Comparison of ENCODE assay signal across 8 cellular contexts in genomic region chr15:63502843-63503738, GRCh38. TPM values are rescaled to one million over a fixed set of nuclear protein-coding genes. Genes with fewer than 3 reads are reported as not detected.
A peak's percentile ranks its signal among the peaks of the same experiment; 100 is the strongest.
DNase-seq lines count a peak whose midpoint lies in the region; ATAC-seq and TF ChIP-seq lines count a peak whose summit lies in the region.

No MANE protein-coding gene starts in this region.

- intact Hi-C loops in Right ventricle myocardium inferior (cut with DNase I), result no loop called here
- intact Hi-C loops in ovary (cut with DNase I), result loop anchor here in 3 of 4 donors (5.0 to 10.0 kb wide), 3 partner anchors 94 to 102 kb away; partner anchors contain the start of gene FBXL22 (in 1 of the 3)

- ATAC-seq in SK-N-SH treated with all-trans-retinoic acid at 6 μM for 48 hours, result no peak
- ATAC-seq in HG03139 (IDR thresholded peaks at IDR 0.05; ENCODE audit: unreplicated experiment), result peak; percentile 46
- ATAC-seq in RWPE2 (ENCODE audit: low read depth), result peak; percentile 43
- ATAC-seq in Right ventricle myocardium inferior, result peak; percentile 65

- H3K4me1 Mint-ChIP-seq in type B pancreatic cell (ENCODE audit: unreplicated experiment), result peaks cover 60% of the 10 kb centered on the region

- POLR2A ChIA-PET in SK-N-SH (lab: Yijun Ruan, JAX), result no interaction called here

- peaks cover 30% of the 10 kb centered on the region for H3K79me2 ChIP-seq in SK-N-SH (ENCODE audit: insufficient read depth)

- TF ChIP-seq RAD21 in SK-N-SH (IDR thresholded peaks at IDR 0.05; ENCODE audit: low read length), result no peak

- peak overlapping the region; percentile 89; the same call in 1 of the 2 replicates for H2AFZ ChIP-seq in SK-N-SH (ENCODE audit: low read depth)

- peak overlapping the region; percentile 90; the same call in 1 of the 2 replicates for H3K9ac ChIP-seq in SK-N-SH

- H3K36me3 ChIP-seq in SK-N-SH (replicated peaks in 1 of 2; ENCODE audit: control insufficient read depth in 1 of 2, insufficient read depth in 2 of 2, low read length in 1 of 2), result no peaks in the 10 kb centered on the region
- H3K36me3 ChIP-seq in RWPE2 (ENCODE audit: low read depth), result no peaks in the 10 kb centered on the region
- H3K36me3 ChIP-seq in ovary, result no peaks in the 10 kb centered on the region

- H3K4me3 ChIP-seq in SK-N-SH (ENCODE audit: low read depth in 2 of 2, low read length in 1 of 2) (peak overlapping the region; percentile 62 to 72; a peak in 3 of 4 replicates), RWPE2 (ENCODE audit: severe bottlenecking) (peak overlapping the region; percentile 93), ovary (peak overlapping the region; percentile 72)

- H3K4me3 Mint-ChIP-seq in type B pancreatic cell, result peak overlapping the region; percentile 89

- TF ChIP-seq EP300 in SK-N-SH (IDR thresholded peaks at IDR 0.05; ENCODE audit: borderline replicate concordance in 1 of 2, low read depth in 1 of 2, low read length in 1 of 2) (no peak), ovary (IDR thresholded peaks at IDR 0.05) (no peak)

- TF ChIP-seq CTCF in SK-N-SH (IDR thresholded peaks at IDR 0.05) (no peak), RWPE2 (IDR thresholded peaks at IDR 0.05; ENCODE audit: poor library complexity, severe bottlenecking) (no peak), ovary (IDR thresholded peaks at IDR 0.05) (peak in 1 of 3 donors; percentile 30), type B pancreatic cell (conservative IDR thresholded peaks at IDR 0.05) (no peak)

- 82% methylated on average over 34 of the region's 34 CpGs for WGBS in SK-N-SH (ENCODE audit: low lambda C conversion rate)
- 13 to 21% (median 14%) methylated on average over 34 of the region's 34 CpGs for WGBS in ovary, 3 donors

- H3K27ac Mint-ChIP-seq in type B pancreatic cell, result peak overlapping the region; percentile 82

- no peaks in the 10 kb centered on the region for H3K9me3 Mint-ChIP-seq in type B pancreatic cell

- H3K4me1 ChIP-seq in SK-N-SH (ENCODE audit: control insufficient read depth in 1 of 2, insufficient read depth in 2 of 2, low read depth in 1 of 2, low read length in 1 of 2) (peaks cover 20 to 22% of the 10 kb centered on the region in 2 experiments; a peak in 3 of 4 replicates), RWPE2 (ENCODE audit: insufficient read depth, poor library complexity, severe bottlenecking) (peaks cover 44% of the 10 kb centered on the region), ovary (ENCODE audit: insufficient read depth) (peaks cover 14% of the 10 kb centered on the region)

- H3K27me3 Mint-ChIP-seq in type B pancreatic cell, result peaks cover 8% of the 10 kb centered on the region

- H3K4me2 ChIP-seq in SK-N-SH, result peak overlapping the region; percentile 95

- H3F3A ChIP-seq in SK-N-SH (replicated peaks; ENCODE audit: insufficient read depth), result peaks cover 14% of the 10 kb centered on the region

- H3K27ac ChIP-seq in SK-N-SH (ENCODE audit: low read depth in 2 of 2, low read length in 1 of 2), result peak overlapping the region in 1 of 2 experiments; percentile 93; a peak in 2 of 4 replicates
- H3K27ac ChIP-seq in RWPE2 (ENCODE audit: poor library complexity, severe bottlenecking), result peak overlapping the region; percentile 94
- peak overlapping the region; percentile 91 to 97 for H3K27ac ChIP-seq in ovary

- DNase-seq in SK-N-SH (no peak), RWPE2 (ENCODE audit: low spot score) (peak; percentile 95), Right ventricle myocardium inferior (ENCODE audit: missing footprints) (peak; percentile 95), ovary (peak; percentile 73 to 87 (median 78)), type B pancreatic cell (ENCODE audit: extremely low spot score, unreplicated experiment) (no peak)
- DNase-seq in activated naive CD4-positive, alpha-beta T cell (lab: John Stamatoyannopoulos, UW), result peak in 3 of 4 experiments; percentile 12 to 41 (median 30)

- H3K36me3 Mint-ChIP-seq in type B pancreatic cell, result no peaks in the 10 kb centered on the region

- H3K9me3 ChIP-seq in SK-N-SH (no peaks in the 10 kb centered on the region), RWPE2 (ENCODE audit: severe bottlenecking) (no peaks in the 10 kb centered on the region), ovary (no peaks in the 10 kb centered on the region)

- no peaks in the 10 kb centered on the region for H3K9me2 ChIP-seq in SK-N-SH

- peaks cover 21% of the 10 kb centered on the region for H4K20me1 ChIP-seq in SK-N-SH (ENCODE audit: insufficient read depth)

- TF ChIP-seq POLR2A in ovary (IDR thresholded peaks at IDR 0.05), result peak; percentile 59

- CTCF ChIA-PET in SK-N-SH (lab: Yijun Ruan, JAX), result interaction anchor here (0.6 to 2.6 kb wide), 8 partner anchors 8 to 97 kb away, joined by 3 to 10 read pairs (median 4); no protein-coding TSS in a partner anchor

- H3K27me3 ChIP-seq in SK-N-SH (ENCODE audit: insufficient read depth) (no peaks in the 10 kb centered on the region), RWPE2 (ENCODE audit: insufficient read depth, poor library complexity, severe bottlenecking) (no peaks in the 10 kb centered on the region), ovary (no peaks in the 10 kb centered on the region)

TF ChIP-seq in SK-N-SH, 30 proteins besides CTCF, POLR2A, EP300 and RAD21 (continues in another document):
- TF ChIP-seq, protein P1, sequence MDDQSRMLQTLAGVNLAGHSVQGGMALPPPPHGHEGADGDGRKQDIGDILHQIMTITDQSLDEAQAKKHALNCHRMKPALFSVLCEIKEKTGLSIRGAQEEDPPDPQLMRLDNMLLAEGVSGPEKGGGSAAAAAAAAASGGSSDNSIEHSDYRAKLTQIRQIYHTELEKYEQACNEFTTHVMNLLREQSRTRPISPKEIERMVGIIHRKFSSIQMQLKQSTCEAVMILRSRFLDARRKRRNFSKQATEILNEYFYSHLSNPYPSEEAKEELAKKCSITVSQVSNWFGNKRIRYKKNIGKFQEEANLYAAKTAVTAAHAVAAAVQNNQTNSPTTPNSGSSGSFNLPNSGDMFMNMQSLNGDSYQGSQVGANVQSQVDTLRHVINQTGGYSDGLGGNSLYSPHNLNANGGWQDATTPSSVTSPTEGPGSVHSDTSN (IDR thresholded peaks at IDR 0.05), result no peak
- TF ChIP-seq ELF1 (IDR thresholded peaks at IDR 0.05), result no peak
- no peak for TF ChIP-seq GATA2 (CRISPR knock-in tag; IDR thresholded peaks at IDR 0.05)
- TF ChIP-seq, protein P2, sequence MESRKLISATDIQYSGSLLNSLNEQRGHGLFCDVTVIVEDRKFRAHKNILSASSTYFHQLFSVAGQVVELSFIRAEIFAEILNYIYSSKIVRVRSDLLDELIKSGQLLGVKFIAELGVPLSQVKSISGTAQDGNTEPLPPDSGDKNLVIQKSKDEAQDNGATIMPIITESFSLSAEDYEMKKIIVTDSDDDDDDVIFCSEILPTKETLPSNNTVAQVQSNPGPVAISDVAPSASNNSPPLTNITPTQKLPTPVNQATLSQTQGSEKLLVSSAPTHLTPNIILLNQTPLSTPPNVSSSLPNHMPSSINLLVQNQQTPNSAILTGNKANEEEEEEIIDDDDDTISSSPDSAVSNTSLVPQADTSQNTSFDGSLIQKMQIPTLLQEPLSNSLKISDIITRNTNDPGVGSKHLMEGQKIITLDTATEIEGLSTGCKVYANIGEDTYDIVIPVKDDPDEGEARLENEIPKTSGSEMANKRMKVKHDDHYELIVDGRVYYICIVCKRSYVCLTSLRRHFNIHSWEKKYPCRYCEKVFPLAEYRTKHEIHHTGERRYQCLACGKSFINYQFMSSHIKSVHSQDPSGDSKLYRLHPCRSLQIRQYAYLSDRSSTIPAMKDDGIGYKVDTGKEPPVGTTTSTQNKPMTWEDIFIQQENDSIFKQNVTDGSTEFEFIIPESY (IDR thresholded peaks at IDR 0.05; ENCODE audit: borderline replicate concordance, low read depth), result no peak
- no peak for TF ChIP-seq MEF2A (IDR thresholded peaks at IDR 0.05; ENCODE audit: borderline replicate concordance, low read depth)
- TF ChIP-seq RFX5 (IDR thresholded peaks at IDR 0.05; ENCODE audit: low read length), result no peak
- TF ChIP-seq POLR2AphosphoS5 (IDR thresholded peaks at IDR 0.05; ENCODE audit: low read depth, low read length), result no peak

TF ChIP-seq in SK-N-SH treated with all-trans-retinoic acid at 6 μM for 48 hours, 23 proteins besides CTCF, POLR2A, EP300 and RAD21:
- no peak for TF ChIP-seq BACH2 (CRISPR knock-in tag; IDR thresholded peaks at IDR 0.05; ENCODE audit: borderline replicate concordance)
- no peak for TF ChIP-seq ZNF8 (CRISPR knock-in tag; IDR thresholded peaks at IDR 0.05)
- TF ChIP-seq SNAI2 (CRISPR knock-in tag; IDR thresholded peaks at IDR 0.05), result no peak
- TF ChIP-seq RARB (CRISPR knock-in tag; IDR thresholded peaks at IDR 0.05), result no peak
- no peak for TF ChIP-seq CREB5 (CRISPR knock-in tag; IDR thresholded peaks at IDR 0.05; ENCODE audit: low read depth)
- no peak for TF ChIP-seq TCF4 (CRISPR knock-in tag; IDR thresholded peaks at IDR 0.05; ENCODE audit: borderline replicate concordance)
- TF ChIP-seq ISL1 (CRISPR knock-in tag; IDR thresholded peaks at IDR 0.05), result no peak
- TF ChIP-seq PPARA (CRISPR knock-in tag; IDR thresholded peaks at IDR 0.05; ENCODE audit: borderline replicate concordance), result no peak
- TF ChIP-seq ARNTL (CRISPR knock-in tag; IDR thresholded peaks at IDR 0.05; ENCODE audit: borderline replicate concordance, low read depth), result no peak
- TF ChIP-seq ZFP3 (CRISPR knock-in tag; IDR thresholded peaks at IDR 0.05), result no peak

RNA-seq across cellular contexts. Expression of gene USP3, which starts 1.3 kb away (rescaled TPM):
- polyA plus RNA-seq in SK-N-SH (2012; rRNA removed), result 9.3 and 10.8 TPM in 2 replicates
- polyA plus RNA-seq in SK-N-SH (2012; cell fraction: cytosol; rRNA removed), result 9.3 and 9.6 TPM in 2 replicates
- polyA plus RNA-seq in SK-N-SH (2012; cell fraction: nucleus; rRNA removed), result 45.6 and 46.7 TPM in 2 replicates
- 13.7 TPM for total RNA-seq in Right ventricle myocardium inferior
- total RNA-seq in ovary, result 10 to 100 TPM; 41.5 to 76.0 (median 62.9) TPM
- 10 to 100 TPM; 21.1 to 35.9 TPM for polyA plus RNA-seq in ovary
- total RNA-seq in type B pancreatic cell (ENCODE audit: low replicate concordance), result 42.3 and 57.3 TPM in 2 replicates

Comparison
In these comparisons a context has a peak if more than half of its experiments do, and no peak if none do; other contexts are left out.
1. DNase-seq: peak in RWPE2 (single experiment), activated naive CD4-positive, alpha-beta T cell (3 of 4), Right ventricle myocardium inferior (single experiment) and ovary (5 of 5); none in SK-N-SH (single experiment) and type B pancreatic cell (single experiment).
2. Peak in every context shown above with its lines, with median percentiles within 50 percentile points of each other: H3K4me3 ChIP-seq.